ENCODE assay signal across 29 cellular contexts in the genomic region with DNA sequence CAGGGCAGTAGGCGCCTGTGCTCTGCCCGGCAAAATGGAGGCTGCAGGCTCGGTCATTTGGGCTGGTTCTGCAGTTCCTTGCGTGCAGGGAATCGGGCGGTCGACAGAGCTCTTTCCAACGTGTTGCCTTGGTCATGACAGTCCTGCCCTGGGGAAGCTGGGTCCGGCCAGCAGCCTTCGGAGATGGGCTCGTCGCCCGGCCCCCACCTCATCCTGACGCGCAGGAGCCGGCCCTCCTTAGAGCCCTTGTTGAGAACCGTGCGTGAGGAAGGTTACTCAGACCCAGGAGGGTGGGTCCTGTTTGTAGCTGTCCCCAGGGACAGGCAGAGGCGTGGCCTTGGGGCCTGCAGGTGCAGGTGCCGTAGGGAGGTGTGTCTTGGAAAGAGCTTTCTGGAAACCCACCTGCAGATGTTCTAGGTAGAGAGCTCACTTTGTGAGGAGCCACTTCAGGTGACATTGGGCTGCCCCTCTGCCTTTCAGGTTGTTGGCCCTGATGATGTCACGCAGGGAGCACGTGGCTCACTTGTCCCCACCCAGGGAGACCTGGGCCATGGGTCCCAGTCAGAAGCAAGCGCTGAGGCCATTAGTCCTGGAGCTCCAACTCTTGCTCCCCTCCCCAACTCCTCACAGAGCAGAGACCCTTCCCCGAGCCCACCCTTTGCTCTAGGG. TPM values are rescaled to one million over a fixed set of nuclear protein-coding genes. Genes with fewer than 3 reads are reported as not detected.
"Had no signal": no experiment of that assay in that cellular context is flagged by ENCODE, and none has a peak within 500 bp of the region (broad histone marks: within the 10 kb centered on the region; RNA-seq: fewer than 3 reads in every experiment).

No MANE protein-coding gene starts in this region.

- H3K27me3 ChIP-seq: tibial artery had no signal

- H3K9me3 ChIP-seq: tibial artery had no signal

- H3K27ac ChIP-seq: tibial artery had no signal

- H3K4me1 ChIP-seq: tibial artery had no signal

- H3K4me3 ChIP-seq: tibial artery had no signal

- ATAC-seq: activated CD4-positive, alpha-beta T cell treated with anti-CD3 and anti-CD28 coated beads for 36 hours; activated T-cell treated with anti-CD3 and anti-CD28 coated beads, Interleukin-2, amount 50 U/mL, for 4 hours; effector memory CD8-positive, alpha-beta T cell; esophagus mucosa; left ventricle myocardium superior; sciatic nerve; stimulated activated effector memory CD8-positive, alpha-beta T cell treated with anti-CD3 and anti-CD28 coated beads, Interleukin-12 subunit alpha, Interleukin-12 subunit beta, amount 100 ng/mL, for 72 hours; WTC11 had no signal

- DNase-seq: activated CD4-positive, alpha-beta T cell treated with anti-CD3 and anti-CD28 coated beads for 36 hours; activated CD4-positive, alpha-beta T cell treated with anti-CD3 and anti-CD28 coated beads, Interleukin-2, amount 50 U/mL, for 4 hours; activated CD8-positive, alpha-beta memory T cell treated with anti-CD3 and anti-CD28 coated beads for 24 hours; activated CD8-positive, alpha-beta memory T cell treated with anti-CD3 and anti-CD28 coated beads, Interleukin-2, amount 50 U/mL, for 48 hours; activated naive CD4-positive, alpha-beta T cell treated with Interleukin-2 at 50 U/mL for 16 hours; activated naive CD8-positive, alpha-beta T cell treated with anti-CD3 and anti-CD28 coated beads for 36 hours; activated T-cell treated with anti-CD3 and anti-CD28 coated beads, Interleukin-2, amount 50 U/mL, for 4 hours; central memory CD4-positive, alpha-beta T cell; effector memory CD8-positive, alpha-beta T cell; glutamatergic neuron; hippocampal formation; kidney glomerular epithelial cell; left ventricle myocardium superior; occipital lobe; small intestine; stimulated activated CD4-positive, alpha-beta T cell treated with anti-CD3 and anti-CD28 coated beads, Interleukin-2, amount 100 ng/mL, for 24 hours; stimulated activated naive CD8-positive, alpha-beta T cell treated with anti-CD3 and anti-CD28 coated beads, Interleukin-15, amount 100 ng/mL, for 72 hours; T1000; tibial artery had no signal

RNA-seq across cellular contexts. Expression of a gene that starts 15.2 kb away (rescaled TPM):
- total RNA-seq: activated CD4-positive, alpha-beta T cell treated with anti-CD3 and anti-CD28 coated beads for 36 hours; activated naive CD8-positive, alpha-beta T cell treated with anti-CD3 and anti-CD28 coated beads for 36 hours; activated T-helper 2 cell treated with anti-CD3 and anti-CD28 coated beads, Interferon-gamma antibody, Interleukin-2, Interleukin-4, amounts not matched to agents 10 μg/mL and 5 μg/mL and 100 μg/mL, durations not matched to agents 14 hours and 24 hours and 36 hours; esophagus mucosa; mononuclear cell; sciatic nerve; ureter had no signal

RNA-seq across cellular contexts. Expression of a gene that starts 36.5 kb away (rescaled TPM):
- total RNA-seq: activated CD4-positive, alpha-beta T cell treated with anti-CD3 and anti-CD28 coated beads for 36 hours; activated naive CD8-positive, alpha-beta T cell treated with anti-CD3 and anti-CD28 coated beads for 36 hours; activated T-cell treated with anti-CD3 and anti-CD28 coated beads, Interleukin-2, amount 50 U/mL, for 4 hours; activated T-helper 2 cell treated with anti-CD3 and anti-CD28 coated beads, Interferon-gamma antibody, Interleukin-2, Interleukin-4, amounts not matched to agents 10 μg/mL and 5 μg/mL and 100 μg/mL, durations not matched to agents 14 hours and 24 hours and 36 hours; astrocyte; dermis microvascular lymphatic vessel endothelial cell; endothelial cell of umbilical vein; occipital lobe; sciatic nerve had no signal
